Comparison of ENCODE assay signal across 8 cellular contexts in genomic region chr16:85234310-85235235, GRCh38.
A peak's percentile ranks its signal among the peaks of the same experiment; 100 is the strongest.
DNase-seq lines count a peak whose midpoint lies in the region; ATAC-seq, FAIRE-seq and TF ChIP-seq lines count a peak whose summit lies in the region.

No MANE protein-coding gene starts in this region.

- no peaks in the 10 kb centered on the region for H3K27me3 ChIP-seq in MG63
- no peaks in the 10 kb centered on the region; a peak in 2 of 7 replicates for H3K27me3 ChIP-seq in H1 (replicated peaks in 1 of 4; ENCODE audit: control insufficient read depth in 3 of 4, extremely low read depth in 1 of 4, insufficient read depth in 3 of 4, low read length in 3 of 4)

- no peak overlapping the region for H3K23ac ChIP-seq in H1 (ENCODE audit: insufficient read length)

- peak overlapping the region; percentile 83 for H3K56ac ChIP-seq in H1 (replicated peaks; ENCODE audit: insufficient read length, low read depth, low read length)

- H2BK5ac ChIP-seq in H1 (ENCODE audit: low read depth, low read length): peak overlapping the region; percentile 78; the same call in 1 of the 2 replicates

- H4K5ac ChIP-seq in H1 (ENCODE audit: insufficient read length, low read depth, low read length): peak overlapping the region; percentile 94

- H3K23me2 ChIP-seq in H1 (ENCODE audit: low read depth, low read length): peaks cover 14% of the 10 kb centered on the region; the same call in 1 of the 2 replicates

- peaks cover 14% of the 10 kb centered on the region for H3K79me1 ChIP-seq in H1 (ENCODE audit: low read depth, low read length)

- no peak overlapping the region for H2AK5ac ChIP-seq in H1 (ENCODE audit: low read depth, low read length)

- peaks cover 0 to 6% of the 10 kb centered on the region in 2 experiments for H4K20me1 ChIP-seq in H1 (replicated peaks in 1 of 2; ENCODE audit: control insufficient read depth in 1 of 2, insufficient read depth in 2 of 2, low read length in 2 of 2)

- H4K8ac ChIP-seq in H1 (ENCODE audit: extremely low read depth, insufficient read depth, low read length): no peak overlapping the region

- FAIRE-seq in H1 (lab: Jason Lieb, UNC) (no peak), RCC 7860 (lab: Jason Lieb, UNC) (no peak)

- H3K4me3 ChIP-seq in MG63 (peak overlapping the region; percentile 22), H1 (ENCODE audit: extremely low read depth in 1 of 4, insufficient read depth in 2 of 4, low read depth in 3 of 4, low read length in 4 of 4) (peak overlapping the region; percentile 1 to 75 (median 30); a peak in 5 of 8 replicates), mucosa of descending colon (no peak overlapping the region)

- 0 out of 2 replicates have a peak overlapping the region, but pooled peaks have one; percentile 32 for H2BK20ac ChIP-seq in H1 (ENCODE audit: low read length)

- no peak overlapping the region for H2BK120ac ChIP-seq in H1 (replicated peaks; ENCODE audit: low read depth, low read length)

- no peak overlapping the region for H3K9ac ChIP-seq in H1 (replicated peaks in 1 of 4; ENCODE audit: extremely low read depth in 1 of 4, low read depth in 3 of 4, low read length in 3 of 4)

- H3K36me3 ChIP-seq in MG63 (no peaks in the 10 kb centered on the region), H1 (ENCODE audit: control insufficient read depth in 2 of 4, insufficient read depth in 4 of 4, low read length in 3 of 4) (no peaks in the 10 kb centered on the region), mucosa of descending colon (ENCODE audit: low read depth) (no peaks in the 10 kb centered on the region)

- H3K4ac ChIP-seq in H1 (replicated peaks; ENCODE audit: insufficient read length, low read depth, low read length): peak overlapping the region; percentile 57

- H3K4me2 ChIP-seq in H1 (ENCODE audit: insufficient read depth in 1 of 2, low read depth in 2 of 2, low read length in 2 of 2): peak overlapping the region; percentile 55 to 92

- WGBS in H1 (ENCODE audit: extremely low coverage in 1 of 2, insufficient coverage in 1 of 2, insufficient read length in 1 of 2, insufficient replicate concordance in 2 of 2, low coverage in 1 of 2, low lambda C conversion rate in 2 of 2, missing lambda C conversion rate in 1 of 2), 2 experiments: 20% methylated on average over 30 of the region's 36 CpGs; no CpG with 5 or more reads in 1 of the 2 experiments

- ATAC-seq in mucosa of descending colon (peak; percentile 56), GM21825 (IDR thresholded peaks at IDR 0.05; ENCODE audit: unreplicated experiment) (no peak)

- peak overlapping the region; percentile 57 for H4K91ac ChIP-seq in H1 (replicated peaks; ENCODE audit: insufficient read length, low read length)

- H2BK12ac ChIP-seq in H1 (ENCODE audit: low read depth, low read length): no peak overlapping the region

- H3K79me2 ChIP-seq in H1 (ENCODE audit: control insufficient read depth in 1 of 2, insufficient read depth in 2 of 2, low read length in 2 of 2): peaks cover 0 to 5% of the 10 kb centered on the region in 2 experiments; a peak in 1 of 4 replicates

- H3K18ac ChIP-seq in H1 (ENCODE audit: extremely low read depth, low read length): peak overlapping the region; percentile 78

- peak in 1 of 2 experiments; percentile 60; a peak in 1 of 3 replicates for TF ChIP-seq EP300 in H1 (IDR thresholded peaks at IDR 0.05; ENCODE audit: borderline replicate concordance in 1 of 2, low read depth in 2 of 2, low read length in 2 of 2)

- CTCF ChIA-PET in H1 (lab: Charles Lee; ENCODE audit: partially characterized antibody): interaction anchor here (0.7 to 33.8 kb wide), 4 partner anchors 16 to 381 kb away, joined by 3 to 371 read pairs (median 4); no protein-coding TSS in a partner anchor

- H3K14ac ChIP-seq in H1 (ENCODE audit: insufficient read length): no peak overlapping the region

- H3K4me1 ChIP-seq in H1 (replicated peaks in 1 of 4; ENCODE audit: control insufficient read depth in 3 of 4, insufficient read depth in 4 of 4, low read length in 3 of 4) (peaks cover 4 to 27% (median 19%) of the 10 kb centered on the region in 4 experiments), mucosa of descending colon (ENCODE audit: low read depth) (peaks cover 6% of the 10 kb centered on the region)

- H2AFZ ChIP-seq in H1 (ENCODE audit: low read length): no peak overlapping the region

- TF ChIP-seq POLR2A in H1 (IDR thresholded peaks at IDR 0.05; ENCODE audit: control extremely low read depth in 1 of 2, low read depth in 2 of 2, low read length in 2 of 2): no peak

- no peak for TF ChIP-seq RAD21 in H1 (IDR thresholded peaks at IDR 0.05 in 1 of 2, conservative IDR thresholded peaks at IDR 0.05 in 1 of 2; ENCODE audit: low read depth in 2 of 2, low read length in 2 of 2)

- intact Hi-C loops in mucosa of descending colon (cut with DNase I, micrococcal nuclease): no loop called here

- H3K27ac ChIP-seq in H1 (ENCODE audit: low read depth, low read length): peak overlapping the region; percentile 9; the same call in 1 of the 2 replicates

- H2BK15ac ChIP-seq in H1 (ENCODE audit: low read length): peak overlapping the region; percentile 61; the same call in 1 of the 2 replicates

- POLR2A ChIA-PET in H1 (lab: Charles Lee; ENCODE audit: partially characterized antibody): interaction anchor here (0.7 to 1.1 kb wide), 4 partner anchors 12 to 53 kb away, joined by 3 to 5 read pairs (median 4); no protein-coding TSS in a partner anchor

- TF ChIP-seq CTCF in H1 (IDR thresholded peaks at IDR 0.05; ENCODE audit: control extremely low read depth in 1 of 3, insufficient read depth in 1 of 3, low read depth in 1 of 3, low read length in 3 of 3) (no peak), mucosa of descending colon (IDR thresholded peaks at IDR 0.05) (no peak)

- no peaks in the 10 kb centered on the region for H3K9me3 ChIP-seq in MG63
- no peaks in the 10 kb centered on the region for H3K9me3 ChIP-seq in H1 (ENCODE audit: insufficient read depth in 2 of 2, low read depth in 1 of 2, low read length in 1 of 2)
- H3K9me3 ChIP-seq in mucosa of descending colon: no peaks in the 10 kb centered on the region

- DNase-seq in AG08395 (ENCODE audit: low spot score) (peak; percentile 92), MG63 (peak; percentile 88), H1 (ENCODE audit: low read depth in 1 of 2, low spot score in 2 of 2) (peak; percentile 74 to 91), mucosa of descending colon (peak; percentile 59 to 65 (median 64)), NOMO-1 treated with dmso at 0.1 percent for 144 hours (lab: John Stamatoyannopoulos, UW; ENCODE audit: unreplicated experiment) (no peak), RCC 7860 (ENCODE audit: low spot score) (no peak), RPMI8226 (no peak)

TF ChIP-seq in H1, 55 proteins besides CTCF, POLR2A, EP300 and RAD21:
- TF ChIP-seq EGR1 (IDR thresholded peaks at IDR 0.05; ENCODE audit: borderline replicate concordance, low read depth, low read length): peak; percentile 97
- TF ChIP-seq HDAC2 (IDR thresholded peaks at IDR 0.05; ENCODE audit: borderline replicate concordance in 1 of 2, low read depth in 2 of 2, low read length in 2 of 2): peak in 1 of 2 experiments; percentile 71; a peak in 3 of 4 replicates
- 0 out of 2 replicates have a peak, but pooled peaks have one; percentile 42 for TF ChIP-seq RBBP5 (IDR thresholded peaks at IDR 0.05; ENCODE audit: borderline replicate concordance, low read depth, low read length)
- peak; percentile 61; the same call in 1 of the 2 replicates for TF ChIP-seq TEAD4 (IDR thresholded peaks at IDR 0.05; ENCODE audit: low read depth, low read length)
- TF ChIP-seq ZNF274 (IDR thresholded peaks at IDR 0.05; ENCODE audit: borderline replicate concordance, extremely low read depth, low read length): no peak
- TF ChIP-seq CEBPB (IDR thresholded peaks at IDR 0.05; ENCODE audit: low read depth, low read length): no peak
- TF ChIP-seq KDM1A (IDR thresholded peaks at IDR 0.05; ENCODE audit: borderline replicate concordance, low read length): peak; percentile 94
- peak; percentile 70; the same call in 1 of the 2 replicates for TF ChIP-seq SP1 (IDR thresholded peaks at IDR 0.05; ENCODE audit: low read depth, low read length)
- peak; percentile 72 for TF ChIP-seq TAF1 (IDR thresholded peaks at IDR 0.05; ENCODE audit: low read depth, low read length)
- TF ChIP-seq, protein P1, sequence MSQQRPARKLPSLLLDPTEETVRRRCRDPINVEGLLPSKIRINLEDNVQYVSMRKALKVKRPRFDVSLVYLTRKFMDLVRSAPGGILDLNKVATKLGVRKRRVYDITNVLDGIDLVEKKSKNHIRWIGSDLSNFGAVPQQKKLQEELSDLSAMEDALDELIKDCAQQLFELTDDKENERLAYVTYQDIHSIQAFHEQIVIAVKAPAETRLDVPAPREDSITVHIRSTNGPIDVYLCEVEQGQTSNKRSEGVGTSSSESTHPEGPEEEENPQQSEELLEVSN (IDR thresholded peaks at IDR 0.05): no peak
- TF ChIP-seq TCF12 (IDR thresholded peaks at IDR 0.05; ENCODE audit: low read depth, low read length): no peak
- TF ChIP-seq CREB1 (IDR thresholded peaks at IDR 0.05): peak; percentile 64

Comparison
In these comparisons a context has a peak if more than half of its experiments do, and no peak if none do; other contexts are left out.
1. DNase-seq: peak in AG08395 (single experiment), MG63 (single experiment), H1 (2 of 2) and mucosa of descending colon (3 of 3); none in NOMO-1 treated with dmso at 0.1 percent for 144 hours (single experiment), RCC 7860 (single experiment) and RPMI8226 (single experiment).